In genomic region chr11:16242806-16243205, GRCh38 we compare ENCODE assay signal across 20 cellular contexts.
A peak's percentile ranks its signal among the peaks of the same experiment; 100 is the strongest.
DNase-seq lines count a peak whose midpoint lies in the region; ATAC-seq and TF ChIP-seq lines count a peak whose summit lies in the region.
"Had no signal": no experiment of that assay in that cellular context is flagged by ENCODE, and none has a peak within 500 bp of the region (broad histone marks: within the 10 kb centered on the region; RNA-seq: fewer than 3 reads in every experiment).

No MANE protein-coding gene starts in this region.

- CTCF ChIA-PET in IMR-90 (lab: Yijun Ruan, JAX), result interaction anchor here (0.6 kb wide), 1 partner anchor 39 kb away, joined by 3 read pairs; no protein-coding TSS in a partner anchor

- no peak overlapping the region for H3K56ac ChIP-seq in IMR-90 (ENCODE audit: extremely low read depth, insufficient read depth, low read length)

- H2BK120ac ChIP-seq in IMR-90 (ENCODE audit: low read depth, low read length), result peak overlapping the region; percentile 32

- no TSS peak for BruUV-seq in IMR-90 (replicated peaks; lab: Mats Ljungman, UMichigan)

- no peak overlapping the region for H3K23ac ChIP-seq in IMR-90 (ENCODE audit: low read depth, low read length)

- in situ Hi-C loops in IMR-90 (cut with MboI; ENCODE audit: low sequenced_read_pairs), result no loop called here
- in situ Hi-C loops in HAP-1 (cut with MboI; ENCODE audit: low sequenced_read_pairs), result no loop called here

- H3K9me3 ChIP-seq in IMR-90 (ENCODE audit: control insufficient read depth, insufficient read depth, low read length) (no peaks in the 10 kb centered on the region), HAP-1 (no peaks in the 10 kb centered on the region)
- H3K9me3 ChIP-seq: esophagus muscularis mucosa had no signal

- H3K4me3 ChIP-seq in IMR-90 (ENCODE audit: insufficient read depth, low read depth, low read length), result no peak overlapping the region
- H3K4me3 ChIP-seq in HAP-1, result no peak overlapping the region
- H3K4me3 ChIP-seq: dorsolateral prefrontal cortex, esophagus muscularis mucosa, heart left ventricle, right atrium auricular region had no signal

- H3K4me2 ChIP-seq in IMR-90 (ENCODE audit: low read depth, low read length), result no peak overlapping the region

- H2BK15ac ChIP-seq in IMR-90 (ENCODE audit: low read depth, low read length), result no peak overlapping the region

- H2AFZ ChIP-seq in IMR-90 (replicated peaks; ENCODE audit: low read length, poor library complexity), result no peak overlapping the region

- H3K27me3 ChIP-seq in IMR-90 (ENCODE audit: control insufficient read depth, insufficient read depth, low read length), result no peaks in the 10 kb centered on the region
- no peaks in the 10 kb centered on the region for H3K27me3 ChIP-seq in HAP-1 (ENCODE audit: low read depth)
- H3K27me3 ChIP-seq: esophagus muscularis mucosa, heart left ventricle, right atrium auricular region had no signal

- 100% methylated on average over 2 of the region's 2 CpGs; no CpG with 5 or more reads in 1 of the 2 experiments for WGBS in IMR-90 (ENCODE audit: extremely low coverage in 2 of 2, insufficient read length in 1 of 2), 2 experiments

- peak overlapping the region; percentile 51; the same call in 1 of the 2 replicates for H2BK20ac ChIP-seq in IMR-90 (ENCODE audit: low read depth, low read length)

- no peak overlapping the region for H4K8ac ChIP-seq in IMR-90 (ENCODE audit: low read depth in 2 of 2, low read length in 2 of 2)

- H4K5ac ChIP-seq in IMR-90 (ENCODE audit: low read depth, low read length), result no peak overlapping the region

- POLR2A ChIA-PET in IMR-90 (lab: Charles Lee; ENCODE audit: unreplicated experiment), result no interaction called here

- ATAC-seq in GM18520 (IDR thresholded peaks at IDR 0.05; ENCODE audit: unreplicated experiment) (peak; percentile 52), GM21390 (IDR thresholded peaks at IDR 0.05; ENCODE audit: unreplicated experiment) (peak; percentile 94), HG02981 (IDR thresholded peaks at IDR 0.05; ENCODE audit: unreplicated experiment) (peak; percentile 86), IMR-90 (ENCODE audit: low read depth) (no peak)
- ATAC-seq: heart left ventricle, PC-3, SK-N-SH treated with all-trans-retinoic acid at 6 μM for 48 hours had no signal

- dilution Hi-C loops in IMR-90 (cut with HindIII; ENCODE audit: low sequenced_read_pairs, unreplicated experiment), result no loop called here

- H2AK5ac ChIP-seq in IMR-90 (ENCODE audit: low read depth, low read length), result no peak overlapping the region

- no peak overlapping the region for H3K27ac ChIP-seq in IMR-90 (ENCODE audit: insufficient read depth, low read length)
- H3K27ac ChIP-seq: dorsolateral prefrontal cortex, esophagus muscularis mucosa, heart left ventricle, right atrium auricular region had no signal

- no peak overlapping the region for H2AK9ac ChIP-seq in IMR-90 (replicated peaks; ENCODE audit: low read depth, low read length, poor library complexity)

- no peaks in the 10 kb centered on the region; the same call in 1 of the 2 replicates for H3K9me1 ChIP-seq in IMR-90 (ENCODE audit: insufficient read depth, low read length)

- H3K4ac ChIP-seq in IMR-90 (ENCODE audit: low read depth, low read length), result no peak overlapping the region

- H3K9ac ChIP-seq in IMR-90 (ENCODE audit: low read depth, low read length), result no peak overlapping the region

- intact Hi-C loops in IMR-90 (cut with micrococcal nuclease), result loop anchor here (5.0 kb wide), 1 partner anchor 46 kb away; no protein-coding TSS in a partner anchor

- H4K20me1 ChIP-seq in IMR-90 (ENCODE audit: insufficient read depth, low read length), result no peaks in the 10 kb centered on the region

- H3K14ac ChIP-seq in IMR-90 (replicated peaks; ENCODE audit: low read depth, low read length), result peak overlapping the region; percentile 37; the same call in 1 of the 2 replicates

- H3K36me3 ChIP-seq in IMR-90 (ENCODE audit: control insufficient read depth, insufficient read depth, low read length), result no peaks in the 10 kb centered on the region
- H3K36me3 ChIP-seq in HAP-1 (replicated peaks), result no peaks in the 10 kb centered on the region
- H3K36me3 ChIP-seq: esophagus muscularis mucosa, right atrium auricular region had no signal

- no peak for TF ChIP-seq POLR2A in IMR-90 (IDR thresholded peaks at IDR 0.05; ENCODE audit: low read depth, low read length)

- peaks cover 8% of the 10 kb centered on the region; the same call in 1 of the 2 replicates for H3K4me1 ChIP-seq in IMR-90 (ENCODE audit: control insufficient read depth, insufficient read depth, low read length)
- H3K4me1 ChIP-seq in HAP-1, result peaks cover 4% of the 10 kb centered on the region

- peak overlapping the region; percentile 9; the same call in 1 of the 2 replicates for H3K18ac ChIP-seq in IMR-90 (ENCODE audit: low read depth, low read length)

- no peak overlapping the region for H2BK5ac ChIP-seq in IMR-90 (ENCODE audit: low read depth, low read length, poor library complexity, severe bottlenecking)

- H4K91ac ChIP-seq in IMR-90 (ENCODE audit: insufficient read depth, low read depth, low read length), result no peak overlapping the region

- DNase-seq in IMR-90 (no peak), DMS79 treated with DMSO at 0.1 percent for 48 hours (lab: John Stamatoyannopoulos, UW) (no peak), HAP-1 (ENCODE audit: low spot score in 2 of 2) (no peak), NAMALWA (ENCODE audit: low spot score) (no peak), NCI-H524 (lab: John Stamatoyannopoulos, UW) (no peak)
- DNase-seq: activated CD4-positive, alpha-beta T cell treated with anti-CD3 and anti-CD28 coated beads, Interleukin-2, amount 50 U/mL, for 48 hours; activated T-cell treated with anti-CD3 and anti-CD28 coated beads, Interleukin-2, amount 50 U/mL, for 48 hours; CD8-positive, alpha-beta memory T cell; dorsolateral prefrontal cortex; heart left ventricle; mesenchymal stem cell; NCI-H187 treated with DMSO at 0.1 percent for 48 hours; NCI-H510A treated with DMSO at 0.1 percent for 48 hours; PC-3 had no signal

- no peak for TF ChIP-seq RAD21 in IMR-90 (IDR thresholded peaks at IDR 0.05; ENCODE audit: low read length)

- peaks cover 0 to 4% of the 10 kb centered on the region in 2 experiments; a peak in 1 of 4 replicates for H3K79me1 ChIP-seq in IMR-90 (ENCODE audit: low read depth in 1 of 2, low read length in 2 of 2)

- TF ChIP-seq CTCF in IMR-90 (conservative IDR thresholded peaks at IDR 0.05; ENCODE audit: low read depth, low read length), result no peak

TF ChIP-seq in IMR-90, 13 proteins besides CTCF, POLR2A, EP300 and RAD21:
- TF ChIP-seq FOS (IDR thresholded peaks at IDR 0.05; ENCODE audit: low read depth, low read length) (no peak), USF2 (IDR thresholded peaks at IDR 0.05; ENCODE audit: low read depth, low read length) (no peak), RFX5 (IDR thresholded peaks at IDR 0.05; ENCODE audit: low read depth, low read length) (no peak), MXI1 (IDR thresholded peaks at IDR 0.05; ENCODE audit: borderline replicate concordance, low read depth, low read length) (no peak), BHLHE40 (IDR thresholded peaks at IDR 0.05; ENCODE audit: low read depth, low read length) (no peak), CEBPB (IDR thresholded peaks at IDR 0.05; ENCODE audit: low read depth, low read length) (no peak), ELK1 (IDR thresholded peaks at IDR 0.05; ENCODE audit: borderline replicate concordance, low read depth, low read length) (no peak), MAFK (IDR thresholded peaks at IDR 0.05; ENCODE audit: low read depth, low read length) (no peak), MAZ (IDR thresholded peaks at IDR 0.05; ENCODE audit: borderline replicate concordance, low read depth, low read length) (no peak), CHD1 (IDR thresholded peaks at IDR 0.05; ENCODE audit: low read depth, low read length) (no peak), NFE2L2 (IDR thresholded peaks at IDR 0.05; ENCODE audit: low read depth, low read length) (no peak)
